ENCODE assay signal across 17 cellular contexts in genomic region chr5:138946241-138946623, GRCh38.
DNase-seq lines count a peak whose midpoint lies in the region; ATAC-seq and TF ChIP-seq lines count a peak whose summit lies in the region.
"Had no signal": no experiment of that assay in that cellular context is flagged by ENCODE, and none has a peak within 500 bp of the region (broad histone marks: within the 10 kb centered on the region; RNA-seq: fewer than 3 reads in every experiment).

No MANE protein-coding gene starts in this region.

- H3K9me3 ChIP-seq in SK-N-SH = no peaks in the 10 kb centered on the region
- H3K9me3 ChIP-seq in endodermal cell (ENCODE audit: control insufficient read depth, low read length) = no peaks in the 10 kb centered on the region
- H3K9me3 ChIP-seq: left ventricle myocardium inferior, prostate gland, spleen, tibial nerve had no signal

- H3K79me2 ChIP-seq in SK-N-SH (ENCODE audit: insufficient read depth) = no peaks in the 10 kb centered on the region

- no peaks in the 10 kb centered on the region for H3K27me3 Mint-ChIP-seq in endodermal cell (ENCODE audit: insufficient read depth)
- H3K27me3 Mint-ChIP-seq in nephron progenitor cell (ENCODE audit: low read depth, poor library complexity) = peaks cover 5% of the 10 kb centered on the region
- H3K27me3 Mint-ChIP-seq: activated CD8-positive, alpha-beta T cell treated with anti-CD3 and anti-CD28 coated beads for 36 hours had no signal

- POLR2A ChIA-PET in SK-N-SH (lab: Yijun Ruan, JAX) = interaction anchor here (0.6 to 1.2 kb wide), 3 partner anchors 9 to 370 kb away, joined by 3 read pairs; partner anchors contain the start of gene LRRTM2

- CTCF ChIA-PET in SK-N-SH (lab: Yijun Ruan, JAX) = interaction anchor here (0.9 to 1.7 kb wide), 10 partner anchors 8 to 367 kb away, joined by 3 to 8 read pairs (median 3); partner anchors contain the start of gene LRRTM2

- H3K4me3 ChIP-seq in SK-N-SH (ENCODE audit: low read depth in 2 of 2, low read length in 1 of 2) (no peak overlapping the region), endodermal cell (ENCODE audit: low read length) (no peak overlapping the region)
- H3K4me3 ChIP-seq: left ventricle myocardium inferior, prostate gland, spleen, tibial nerve had no signal

- H3K4me3 Mint-ChIP-seq in endodermal cell = no peak overlapping the region
- no peak overlapping the region for H3K4me3 Mint-ChIP-seq in nephron progenitor cell
- H3K4me3 Mint-ChIP-seq: activated CD8-positive, alpha-beta T cell treated with anti-CD3 and anti-CD28 coated beads for 36 hours; activated T-helper 1 cell treated with anti-CD3 and anti-CD28 coated beads, Interleukin-12 subunit alpha, Interleukin-12 subunit beta, Interleukin-2, Interleukin-4 antibody, amounts not matched to agents 30 ng/mL and 10 ng/mL and 1 ng/mL, durations not matched to agents 14 hours and 24 hours and 36 hours had no signal

- no peak overlapping the region for H2AFZ ChIP-seq in SK-N-SH (ENCODE audit: low read depth)

- no peak overlapping the region for H3K27ac Mint-ChIP-seq in endodermal cell
- no peak overlapping the region for H3K27ac Mint-ChIP-seq in nephron progenitor cell
- H3K27ac Mint-ChIP-seq in activated naive CD4-positive, alpha-beta T cell treated with anti-CD3 and anti-CD28 coated beads, Interleukin-2, amount 50 U/mL, for 72 hours = no peak overlapping the region
- H3K27ac Mint-ChIP-seq: activated CD8-positive, alpha-beta T cell treated with anti-CD3 and anti-CD28 coated beads for 36 hours; activated T-helper 1 cell treated with anti-CD3 and anti-CD28 coated beads, Interleukin-12 subunit alpha, Interleukin-12 subunit beta, Interleukin-2, Interleukin-4 antibody, amounts not matched to agents 30 ng/mL and 10 ng/mL and 1 ng/mL, durations not matched to agents 14 hours and 24 hours and 36 hours had no signal

- 0 out of 4 replicates have a peak, but pooled peaks of 1 of the 2 experiments have one; percentile 9 for TF ChIP-seq EP300 in SK-N-SH (IDR thresholded peaks at IDR 0.05; ENCODE audit: borderline replicate concordance in 1 of 2, low read depth in 1 of 2, low read length in 1 of 2)

- peaks cover 0 to 3% of the 10 kb centered on the region in 2 experiments for H3K36me3 ChIP-seq in SK-N-SH (replicated peaks in 1 of 2; ENCODE audit: control insufficient read depth in 1 of 2, insufficient read depth in 2 of 2, low read length in 1 of 2)
- H3K36me3 ChIP-seq in endodermal cell (ENCODE audit: control insufficient read depth, insufficient read depth, low read length) = peaks cover 6% of the 10 kb centered on the region
- H3K36me3 ChIP-seq: prostate gland had no signal

- no peaks in the 10 kb centered on the region for H3K9me2 ChIP-seq in SK-N-SH

- peak overlapping the region in 1 of 2 experiments; percentile 98; a peak in 2 of 4 replicates for H3K27ac ChIP-seq in SK-N-SH (ENCODE audit: low read depth in 2 of 2, low read length in 1 of 2)
- peak overlapping the region; percentile 65 for H3K27ac ChIP-seq in endodermal cell (ENCODE audit: low read depth, low read length)
- H3K27ac ChIP-seq: left ventricle myocardium inferior, prostate gland, spleen had no signal

- H3K9ac ChIP-seq in SK-N-SH = no peak overlapping the region
- no peak overlapping the region for H3K9ac ChIP-seq in endodermal cell (ENCODE audit: extremely low read depth, low read length, poor library complexity, severe bottlenecking)

- H3K9me3 Mint-ChIP-seq in endodermal cell (no peaks in the 10 kb centered on the region), nephron progenitor cell (no peaks in the 10 kb centered on the region)
- no peaks in the 10 kb centered on the region for H3K9me3 Mint-ChIP-seq in activated naive CD4-positive, alpha-beta T cell treated with anti-CD3 and anti-CD28 coated beads, Interleukin-2, amount 50 U/mL, for 72 hours
- H3K9me3 Mint-ChIP-seq: activated CD8-positive, alpha-beta T cell treated with anti-CD3 and anti-CD28 coated beads for 36 hours; activated T-helper 1 cell treated with anti-CD3 and anti-CD28 coated beads, Interleukin-12 subunit alpha, Interleukin-12 subunit beta, Interleukin-2, Interleukin-4 antibody, amounts not matched to agents 30 ng/mL and 10 ng/mL and 1 ng/mL, durations not matched to agents 14 hours and 24 hours and 36 hours had no signal

- ATAC-seq in SK-N-SH treated with all-trans-retinoic acid at 6 μM for 48 hours (no peak; the same call in 2 of the 3 replicates), HG02571 (IDR thresholded peaks at IDR 0.05; ENCODE audit: unreplicated experiment) (no peak), HG02852 (IDR thresholded peaks at IDR 0.05; ENCODE audit: unreplicated experiment) (no peak), HG02763 (IDR thresholded peaks at IDR 0.05; ENCODE audit: unreplicated experiment) (no peak)
- ATAC-seq in activated naive CD4-positive, alpha-beta T cell treated with anti-CD3 and anti-CD28 coated beads, Interleukin-2, amount 50 U/mL, for 72 hours = no peak
- ATAC-seq: activated CD8-positive, alpha-beta T cell treated with anti-CD3 and anti-CD28 coated beads for 36 hours had no signal

- TF ChIP-seq CTCF in SK-N-SH (IDR thresholded peaks at IDR 0.05) (no peak), endodermal cell (conservative IDR thresholded peaks at IDR 0.05) (no peak), nephron progenitor cell (IDR thresholded peaks at IDR 0.05) (no peak)

- H3K4me1 ChIP-seq in SK-N-SH (ENCODE audit: control insufficient read depth in 1 of 2, insufficient read depth in 2 of 2, low read depth in 1 of 2, low read length in 1 of 2) = peaks cover 0 to 86% of the 10 kb centered on the region in 2 experiments; a peak in 2 of 4 replicates
- H3K4me1 ChIP-seq in endodermal cell (ENCODE audit: control insufficient read depth, insufficient read depth, low read length) = peaks cover 8% of the 10 kb centered on the region
- H3K4me1 ChIP-seq: prostate gland had no signal

- DNase-seq in SK-N-SH (peak; percentile 93), endodermal cell (no peak), nephron progenitor cell (peak; percentile 81)
- no peak for DNase-seq in activated naive CD4-positive, alpha-beta T cell treated with anti-CD3 and anti-CD28 coated beads, Interleukin-2, amount 50 U/mL, for 72 hours (ENCODE audit: low spot score in 2 of 2)
- DNase-seq: activated CD8-positive, alpha-beta T cell treated with anti-CD3 and anti-CD28 coated beads for 36 hours; Kasumi-1; left ventricle myocardium inferior; NCI-H1105 treated with DMSO at 0.1 percent for 48 hours; NK-92 treated with Interleukin-12 subunit alpha and Interleukin-12 subunit beta, amount 100 ng/mL, for 24 hours had no signal

- peaks cover 4% of the 10 kb centered on the region for H3K36me3 Mint-ChIP-seq in endodermal cell (ENCODE audit: low read depth)
- peaks cover 2% of the 10 kb centered on the region for H3K36me3 Mint-ChIP-seq in nephron progenitor cell (ENCODE audit: low read depth)
- no peaks in the 10 kb centered on the region for H3K36me3 Mint-ChIP-seq in activated naive CD4-positive, alpha-beta T cell treated with anti-CD3 and anti-CD28 coated beads, Interleukin-2, amount 50 U/mL, for 72 hours

- H3K27me3 ChIP-seq in SK-N-SH (ENCODE audit: insufficient read depth) = no peaks in the 10 kb centered on the region
- no peaks in the 10 kb centered on the region for H3K27me3 ChIP-seq in endodermal cell (ENCODE audit: control insufficient read depth, insufficient read depth, low read length, poor library complexity, severe bottlenecking)
- H3K27me3 ChIP-seq: spleen, tibial nerve had no signal

- no peaks in the 10 kb centered on the region for H3F3A ChIP-seq in SK-N-SH (replicated peaks; ENCODE audit: insufficient read depth)

- H4K20me1 ChIP-seq in SK-N-SH (ENCODE audit: insufficient read depth) = no peaks in the 10 kb centered on the region

- no peak overlapping the region for H3K4me2 ChIP-seq in SK-N-SH

- TF ChIP-seq RAD21 in SK-N-SH (IDR thresholded peaks at IDR 0.05; ENCODE audit: low read length) = no peak

- 90% methylated on average over 2 of the region's 8 CpGs for WGBS in SK-N-SH (ENCODE audit: low lambda C conversion rate)
- 71 to 92% methylated on average over 2 to 8 of the region's 8 CpGs for WGBS in endodermal cell (ENCODE audit: insufficient coverage in 1 of 2, insufficient read length in 1 of 2), 2 experiments

- H3K4me1 Mint-ChIP-seq in endodermal cell (peaks cover 13% of the 10 kb centered on the region), nephron progenitor cell (peaks cover 84% of the 10 kb centered on the region)

TF ChIP-seq in SK-N-SH, 30 proteins besides CTCF, POLR2A, EP300 and RAD21:
- no peak for TF ChIP-seq RXRA (IDR thresholded peaks at IDR 0.05; ENCODE audit: borderline replicate concordance, low read depth)
- peak; percentile 76 for TF ChIP-seq MXI1 (IDR thresholded peaks at IDR 0.05; ENCODE audit: low read depth, low read length)
- TF ChIP-seq RFX5 (IDR thresholded peaks at IDR 0.05; ENCODE audit: low read length) = peak; percentile 81

TF ChIP-seq in SK-N-SH treated with all-trans-retinoic acid at 6 μM for 48 hours, 23 proteins besides CTCF, POLR2A, EP300 and RAD21 (continues in another document):
- no peak for TF ChIP-seq ZFP3 (CRISPR knock-in tag; IDR thresholded peaks at IDR 0.05)
- TF ChIP-seq SNAI2 (CRISPR knock-in tag; IDR thresholded peaks at IDR 0.05) = no peak
- no peak for TF ChIP-seq OSR1 (CRISPR knock-in tag; IDR thresholded peaks at IDR 0.05)
- no peak for TF ChIP-seq BACH2 (CRISPR knock-in tag; IDR thresholded peaks at IDR 0.05; ENCODE audit: borderline replicate concordance)
- TF ChIP-seq ZNF8 (CRISPR knock-in tag; IDR thresholded peaks at IDR 0.05) = no peak
- TF ChIP-seq, protein P1, sequence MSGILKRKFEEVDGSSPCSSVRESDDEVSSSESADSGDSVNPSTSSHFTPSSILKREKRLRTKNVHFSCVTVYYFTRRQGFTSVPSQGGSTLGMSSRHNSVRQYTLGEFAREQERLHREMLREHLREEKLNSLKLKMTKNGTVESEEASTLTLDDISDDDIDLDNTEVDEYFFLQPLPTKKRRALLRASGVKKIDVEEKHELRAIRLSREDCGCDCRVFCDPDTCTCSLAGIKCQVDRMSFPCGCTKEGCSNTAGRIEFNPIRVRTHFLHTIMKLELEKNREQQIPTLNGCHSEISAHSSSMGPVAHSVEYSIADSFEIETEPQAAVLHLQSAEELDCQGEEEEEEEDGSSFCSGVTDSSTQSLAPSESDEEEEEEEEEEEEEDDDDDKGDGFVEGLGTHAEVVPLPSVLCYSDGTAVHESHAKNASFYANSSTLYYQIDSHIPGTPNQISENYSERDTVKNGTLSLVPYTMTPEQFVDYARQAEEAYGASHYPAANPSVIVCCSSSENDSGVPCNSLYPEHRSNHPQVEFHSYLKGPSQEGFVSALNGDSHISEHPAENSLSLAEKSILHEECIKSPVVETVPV (CRISPR knock-in tag; IDR thresholded peaks at IDR 0.05) = no peak
- TF ChIP-seq CSDC2 (CRISPR knock-in tag; IDR thresholded peaks at IDR 0.05) = no peak
- TF ChIP-seq ZC3H10 (CRISPR knock-in tag; IDR thresholded peaks at IDR 0.05) = no peak
- TF ChIP-seq PPARA (CRISPR knock-in tag; IDR thresholded peaks at IDR 0.05; ENCODE audit: borderline replicate concordance) = no peak
- no peak for TF ChIP-seq RARB (CRISPR knock-in tag; IDR thresholded peaks at IDR 0.05)
- no peak for TF ChIP-seq ARNTL (CRISPR knock-in tag; IDR thresholded peaks at IDR 0.05; ENCODE audit: borderline replicate concordance, low read depth)
- TF ChIP-seq ZNF565 (CRISPR knock-in tag; conservative IDR thresholded peaks at IDR 0.05; ENCODE audit: low read depth) = no peak

Comparison
In these comparisons a context has a peak if more than half of its experiments do, and no peak if none do; other contexts are left out.
1. DNase-seq: peak in SK-N-SH (single experiment) and nephron progenitor cell (single experiment); none in endodermal cell (single experiment) and activated naive CD4-positive, alpha-beta T cell treated with anti-CD3 and anti-CD28 coated beads, Interleukin-2, amount 50 U/mL, for 72 hours (0 of 2).